2 cellular contexts compared by ENCODE assay signal in the genomic region with DNA sequence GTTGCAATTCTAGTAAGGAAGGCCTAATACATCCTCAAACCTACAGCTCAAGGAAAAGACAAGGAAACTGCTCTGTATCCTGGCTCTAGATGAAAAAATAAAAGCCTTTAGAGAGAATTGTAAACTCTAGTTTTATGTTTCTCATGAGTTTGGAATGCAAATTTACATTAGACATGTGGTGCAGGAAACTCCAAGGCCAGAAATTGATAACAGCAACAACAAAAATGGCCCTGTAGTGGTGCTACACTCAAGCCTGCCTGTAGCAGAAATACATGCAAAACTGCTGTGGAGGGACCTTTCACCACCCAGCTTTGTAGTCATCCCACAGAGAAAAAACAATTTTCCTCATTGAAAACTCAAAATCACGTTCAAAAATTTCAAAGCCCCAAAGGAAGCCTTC.
TF ChIP-seq lines count a peak whose summit lies in the region.

No MANE protein-coding gene starts in this region.

TF ChIP-seq in SK-N-SH, 30 proteins besides CTCF, POLR2A, EP300 and RAD21 (continued from another document):
- TF ChIP-seq, protein P1, sequence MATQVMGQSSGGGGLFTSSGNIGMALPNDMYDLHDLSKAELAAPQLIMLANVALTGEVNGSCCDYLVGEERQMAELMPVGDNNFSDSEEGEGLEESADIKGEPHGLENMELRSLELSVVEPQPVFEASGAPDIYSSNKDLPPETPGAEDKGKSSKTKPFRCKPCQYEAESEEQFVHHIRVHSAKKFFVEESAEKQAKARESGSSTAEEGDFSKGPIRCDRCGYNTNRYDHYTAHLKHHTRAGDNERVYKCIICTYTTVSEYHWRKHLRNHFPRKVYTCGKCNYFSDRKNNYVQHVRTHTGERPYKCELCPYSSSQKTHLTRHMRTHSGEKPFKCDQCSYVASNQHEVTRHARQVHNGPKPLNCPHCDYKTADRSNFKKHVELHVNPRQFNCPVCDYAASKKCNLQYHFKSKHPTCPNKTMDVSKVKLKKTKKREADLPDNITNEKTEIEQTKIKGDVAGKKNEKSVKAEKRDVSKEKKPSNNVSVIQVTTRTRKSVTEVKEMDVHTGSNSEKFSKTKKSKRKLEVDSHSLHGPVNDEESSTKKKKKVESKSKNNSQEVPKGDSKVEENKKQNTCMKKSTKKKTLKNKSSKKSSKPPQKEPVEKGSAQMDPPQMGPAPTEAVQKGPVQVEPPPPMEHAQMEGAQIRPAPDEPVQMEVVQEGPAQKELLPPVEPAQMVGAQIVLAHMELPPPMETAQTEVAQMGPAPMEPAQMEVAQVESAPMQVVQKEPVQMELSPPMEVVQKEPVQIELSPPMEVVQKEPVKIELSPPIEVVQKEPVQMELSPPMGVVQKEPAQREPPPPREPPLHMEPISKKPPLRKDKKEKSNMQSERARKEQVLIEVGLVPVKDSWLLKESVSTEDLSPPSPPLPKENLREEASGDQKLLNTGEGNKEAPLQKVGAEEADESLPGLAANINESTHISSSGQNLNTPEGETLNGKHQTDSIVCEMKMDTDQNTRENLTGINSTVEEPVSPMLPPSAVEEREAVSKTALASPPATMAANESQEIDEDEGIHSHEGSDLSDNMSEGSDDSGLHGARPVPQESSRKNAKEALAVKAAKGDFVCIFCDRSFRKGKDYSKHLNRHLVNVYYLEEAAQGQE (IDR thresholded peaks at IDR 0.05; ENCODE audit: low read depth, low read length), result no peak
- TF ChIP-seq TAF1 (IDR thresholded peaks at IDR 0.05; ENCODE audit: borderline replicate concordance, low read depth, low read length) (no peak), ELF1 (IDR thresholded peaks at IDR 0.05) (no peak), POLR2AphosphoS5 (IDR thresholded peaks at IDR 0.05; ENCODE audit: low read depth, low read length) (no peak), FOSL2 (IDR thresholded peaks at IDR 0.05; ENCODE audit: borderline replicate concordance, low read depth) (no peak), TCF12 (IDR thresholded peaks at IDR 0.05) (no peak), JUND (IDR thresholded peaks at IDR 0.05) (no peak)
- TF ChIP-seq, protein P2, sequence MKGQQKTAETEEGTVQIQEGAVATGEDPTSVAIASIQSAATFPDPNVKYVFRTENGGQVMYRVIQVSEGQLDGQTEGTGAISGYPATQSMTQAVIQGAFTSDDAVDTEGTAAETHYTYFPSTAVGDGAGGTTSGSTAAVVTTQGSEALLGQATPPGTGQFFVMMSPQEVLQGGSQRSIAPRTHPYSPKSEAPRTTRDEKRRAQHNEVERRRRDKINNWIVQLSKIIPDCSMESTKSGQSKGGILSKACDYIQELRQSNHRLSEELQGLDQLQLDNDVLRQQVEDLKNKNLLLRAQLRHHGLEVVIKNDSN (IDR thresholded peaks at IDR 0.05; ENCODE audit: borderline replicate concordance, low read depth), result no peak
- TF ChIP-seq, protein P3, sequence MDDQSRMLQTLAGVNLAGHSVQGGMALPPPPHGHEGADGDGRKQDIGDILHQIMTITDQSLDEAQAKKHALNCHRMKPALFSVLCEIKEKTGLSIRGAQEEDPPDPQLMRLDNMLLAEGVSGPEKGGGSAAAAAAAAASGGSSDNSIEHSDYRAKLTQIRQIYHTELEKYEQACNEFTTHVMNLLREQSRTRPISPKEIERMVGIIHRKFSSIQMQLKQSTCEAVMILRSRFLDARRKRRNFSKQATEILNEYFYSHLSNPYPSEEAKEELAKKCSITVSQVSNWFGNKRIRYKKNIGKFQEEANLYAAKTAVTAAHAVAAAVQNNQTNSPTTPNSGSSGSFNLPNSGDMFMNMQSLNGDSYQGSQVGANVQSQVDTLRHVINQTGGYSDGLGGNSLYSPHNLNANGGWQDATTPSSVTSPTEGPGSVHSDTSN (IDR thresholded peaks at IDR 0.05), result no peak
- TF ChIP-seq, protein P4, sequence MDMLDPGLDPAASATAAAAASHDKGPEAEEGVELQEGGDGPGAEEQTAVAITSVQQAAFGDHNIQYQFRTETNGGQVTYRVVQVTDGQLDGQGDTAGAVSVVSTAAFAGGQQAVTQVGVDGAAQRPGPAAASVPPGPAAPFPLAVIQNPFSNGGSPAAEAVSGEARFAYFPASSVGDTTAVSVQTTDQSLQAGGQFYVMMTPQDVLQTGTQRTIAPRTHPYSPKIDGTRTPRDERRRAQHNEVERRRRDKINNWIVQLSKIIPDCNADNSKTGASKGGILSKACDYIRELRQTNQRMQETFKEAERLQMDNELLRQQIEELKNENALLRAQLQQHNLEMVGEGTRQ (IDR thresholded peaks at IDR 0.05; ENCODE audit: borderline replicate concordance, low read depth, low read length), result no peak

TF ChIP-seq in SK-N-SH treated with all-trans-retinoic acid at 6 μM for 48 hours, 23 proteins besides CTCF, POLR2A, EP300 and RAD21 (continued from another document):
- TF ChIP-seq, protein P5, sequence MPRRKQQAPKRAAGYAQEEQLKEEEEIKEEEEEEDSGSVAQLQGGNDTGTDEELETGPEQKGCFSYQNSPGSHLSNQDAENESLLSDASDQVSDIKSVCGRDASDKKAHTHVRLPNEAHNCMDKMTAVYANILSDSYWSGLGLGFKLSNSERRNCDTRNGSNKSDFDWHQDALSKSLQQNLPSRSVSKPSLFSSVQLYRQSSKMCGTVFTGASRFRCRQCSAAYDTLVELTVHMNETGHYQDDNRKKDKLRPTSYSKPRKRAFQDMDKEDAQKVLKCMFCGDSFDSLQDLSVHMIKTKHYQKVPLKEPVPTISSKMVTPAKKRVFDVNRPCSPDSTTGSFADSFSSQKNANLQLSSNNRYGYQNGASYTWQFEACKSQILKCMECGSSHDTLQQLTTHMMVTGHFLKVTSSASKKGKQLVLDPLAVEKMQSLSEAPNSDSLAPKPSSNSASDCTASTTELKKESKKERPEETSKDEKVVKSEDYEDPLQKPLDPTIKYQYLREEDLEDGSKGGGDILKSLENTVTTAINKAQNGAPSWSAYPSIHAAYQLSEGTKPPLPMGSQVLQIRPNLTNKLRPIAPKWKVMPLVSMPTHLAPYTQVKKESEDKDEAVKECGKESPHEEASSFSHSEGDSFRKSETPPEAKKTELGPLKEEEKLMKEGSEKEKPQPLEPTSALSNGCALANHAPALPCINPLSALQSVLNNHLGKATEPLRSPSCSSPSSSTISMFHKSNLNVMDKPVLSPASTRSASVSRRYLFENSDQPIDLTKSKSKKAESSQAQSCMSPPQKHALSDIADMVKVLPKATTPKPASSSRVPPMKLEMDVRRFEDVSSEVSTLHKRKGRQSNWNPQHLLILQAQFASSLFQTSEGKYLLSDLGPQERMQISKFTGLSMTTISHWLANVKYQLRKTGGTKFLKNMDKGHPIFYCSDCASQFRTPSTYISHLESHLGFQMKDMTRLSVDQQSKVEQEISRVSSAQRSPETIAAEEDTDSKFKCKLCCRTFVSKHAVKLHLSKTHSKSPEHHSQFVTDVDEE (CRISPR knock-in tag; IDR thresholded peaks at IDR 0.05), result no peak
- TF ChIP-seq SNAI2 (CRISPR knock-in tag; IDR thresholded peaks at IDR 0.05), result no peak
